ENCODE assay signal across 1 cellular context in genomic region chrX:140123446-140123845, GRCh38.
TF ChIP-seq lines count a peak whose summit lies in the region.

No MANE protein-coding gene starts in this region.

TF ChIP-seq in GM23338, 12 proteins besides CTCF, POLR2A, EP300 and RAD21 (continued from another document):
- TF ChIP-seq ZNF462 (CRISPR knock-in tag; IDR thresholded peaks at IDR 0.05), result no peak
- TF ChIP-seq EZH2phosphoT487 (IDR thresholded peaks at IDR 0.05; ENCODE audit: unreplicated experiment), result no peak
- no peak for TF ChIP-seq ETS1 (IDR thresholded peaks at IDR 0.05)
TF ChIP-seq in GM23338: peak in this region for 0.
